In genomic region chr7:46930336-46930735, GRCh38 we compare ENCODE assay signal across 12 cellular contexts.
DNase-seq lines count a peak whose midpoint lies in the region; ATAC-seq and TF ChIP-seq lines count a peak whose summit lies in the region.
"Had no signal": no experiment of that assay in that cellular context is flagged by ENCODE, and none has a peak within 500 bp of the region (broad histone marks: within the 10 kb centered on the region; RNA-seq: fewer than 3 reads in every experiment).

No MANE protein-coding gene starts in this region.

- H3K9me2 ChIP-seq in SK-N-SH: no peaks in the 10 kb centered on the region

- ATAC-seq in GM18505 (IDR thresholded peaks at IDR 0.05; ENCODE audit: unreplicated experiment) (no peak), GM18511 (IDR thresholded peaks at IDR 0.05; ENCODE audit: unreplicated experiment) (no peak)
- ATAC-seq: GM23338 had no signal

- no peaks in the 10 kb centered on the region for H3K27me3 ChIP-seq in breast epithelium
- H3K27me3 ChIP-seq in SK-N-SH (ENCODE audit: insufficient read depth): no peaks in the 10 kb centered on the region
- no peaks in the 10 kb centered on the region for H3K27me3 ChIP-seq in thyroid gland
- H3K27me3 ChIP-seq: BE2C had no signal

- intact Hi-C loops in MCF 10A (cut with micrococcal nuclease): loop anchor here (5.0 to 10.0 kb wide), 2 partner anchors 233 to 766 kb away; no protein-coding TSS in a partner anchor
- intact Hi-C loops in breast epithelium (cut with DNase I; ENCODE audit: low total_unique reads): no loop called here
- intact Hi-C loops in thyroid gland (cut with DNase I): no loop called here

- H3K9me3 ChIP-seq in breast epithelium (no peaks in the 10 kb centered on the region), SK-N-SH (no peaks in the 10 kb centered on the region), thyroid gland (no peaks in the 10 kb centered on the region)
- H3K9me3 ChIP-seq: BE2C had no signal

- H3K9me3 Mint-ChIP-seq in MCF 10A (ENCODE audit: unreplicated experiment): no peaks in the 10 kb centered on the region

- H3K36me3 ChIP-seq in breast epithelium (no peaks in the 10 kb centered on the region), SK-N-SH (replicated peaks in 1 of 2; ENCODE audit: control insufficient read depth in 1 of 2, insufficient read depth in 2 of 2, low read length in 1 of 2) (no peaks in the 10 kb centered on the region), thyroid gland (no peaks in the 10 kb centered on the region)
- H3K36me3 ChIP-seq: BE2C had no signal

- POLR2A ChIA-PET in MCF 10A (lab: Yijun Ruan, JAX) (interaction anchor here (0.7 kb wide), 2 partner anchors 30 to 127 kb away, joined by 3 read pairs; no protein-coding TSS in a partner anchor), SK-N-SH (lab: Yijun Ruan, JAX) (no interaction called here)

- no peaks in the 10 kb centered on the region for H4K20me1 ChIP-seq in SK-N-SH (ENCODE audit: insufficient read depth)

- no TSS peak for BruUV-seq in MCF 10A (replicated peaks; lab: Mats Ljungman, UMichigan)

- TF ChIP-seq POLR2A in breast epithelium (IDR thresholded peaks at IDR 0.05) (no peak), thyroid gland (IDR thresholded peaks at IDR 0.05) (no peak), GM18505 (IDR thresholded peaks at IDR 0.05; ENCODE audit: borderline replicate concordance, extremely low read depth, insufficient read depth, insufficient read length) (no peak)

- H3K4me2 ChIP-seq in SK-N-SH: peak overlapping the region; percentile 22; the same call in 1 of the 2 replicates
- H3K4me2 ChIP-seq: GM23338 had no signal

- H3K4me1 ChIP-seq in breast epithelium (no peaks in the 10 kb centered on the region), SK-N-SH (ENCODE audit: control insufficient read depth in 1 of 2, insufficient read depth in 2 of 2, low read depth in 1 of 2, low read length in 1 of 2) (peaks cover 22 to 32% of the 10 kb centered on the region in 2 experiments), thyroid gland (peaks cover 38 to 42% of the 10 kb centered on the region in 2 donors)

- H3F3A ChIP-seq in SK-N-SH (replicated peaks; ENCODE audit: insufficient read depth): peaks cover 29% of the 10 kb centered on the region

- CTCF ChIA-PET in MCF 10A (lab: Yijun Ruan, JAX): interaction anchor here (0.7 kb wide), 2 partner anchors 26 to 1046 kb away, joined by 3 read pairs; no protein-coding TSS in a partner anchor
- CTCF ChIA-PET in SK-N-SH (lab: Yijun Ruan, JAX): no interaction called here

- no peak overlapping the region for H3K4me3 Mint-ChIP-seq in MCF 10A (ENCODE audit: unreplicated experiment)
- H3K4me3 Mint-ChIP-seq: GM23338 had no signal

- peaks cover 46% of the 10 kb centered on the region for H3K4me1 Mint-ChIP-seq in MCF 10A (ENCODE audit: insufficient read depth, unreplicated experiment)
- H3K4me1 Mint-ChIP-seq: GM23338 had no signal

- no peaks in the 10 kb centered on the region for H3K27me3 Mint-ChIP-seq in MCF 10A (ENCODE audit: insufficient read depth, unreplicated experiment)

- TF ChIP-seq CTCF in MCF 10A (IDR thresholded peaks at IDR 0.05; ENCODE audit: unreplicated experiment) (no peak), breast epithelium (IDR thresholded peaks at IDR 0.05) (no peak), SK-N-SH (IDR thresholded peaks at IDR 0.05) (no peak), fibroblast of villous mesenchyme (IDR thresholded peaks at IDR 0.05; ENCODE audit: insufficient read depth, low read depth, low read length) (no peak), thyroid gland (IDR thresholded peaks at IDR 0.05) (no peak)

- TF ChIP-seq EP300 in SK-N-SH (IDR thresholded peaks at IDR 0.05; ENCODE audit: borderline replicate concordance in 1 of 2, low read depth in 1 of 2, low read length in 1 of 2): peak in 1 of 2 experiments; percentile 81; a peak in 2 of 4 replicates

- no peaks in the 10 kb centered on the region for H3K79me2 ChIP-seq in SK-N-SH (ENCODE audit: insufficient read depth)

- peak overlapping the region; percentile 29 for H3K27ac Mint-ChIP-seq in MCF 10A (ENCODE audit: low read depth, unreplicated experiment)
- H3K27ac Mint-ChIP-seq: GM23338 had no signal

- H2AFZ ChIP-seq in SK-N-SH (ENCODE audit: low read depth): no peak overlapping the region
- H2AFZ ChIP-seq: GM23338 had no signal

- 15% methylated on average over 3 of the region's 3 CpGs for WGBS in SK-N-SH (ENCODE audit: low lambda C conversion rate)
- 73 to 90% methylated on average over 3 of the region's 3 CpGs for WGBS in thyroid gland, 2 donors

- peaks cover 5% of the 10 kb centered on the region for H3K36me3 Mint-ChIP-seq in MCF 10A (ENCODE audit: insufficient read depth, unreplicated experiment)

- DNase-seq in MCF 10A (ENCODE audit: unreplicated experiment): peak; percentile 96
- no peak for DNase-seq in breast epithelium (ENCODE audit: low spot score in 2 of 2)
- no peak for DNase-seq in SK-N-SH
- peak; percentile 97 for DNase-seq in fibroblast of villous mesenchyme (ENCODE audit: low read depth)
- DNase-seq in thyroid gland: peak; percentile 23 to 26
- no peak for DNase-seq in NCI-H524 treated with DMSO at 0.1 percent for 48 hours (lab: John Stamatoyannopoulos, UW)
- DNase-seq: activated CD4-positive, alpha-beta T cell treated with anti-CD3 and anti-CD28 coated beads, Interleukin-2, amount 50 U/mL, for 48 hours; BE2C; posterior cingulate gyrus had no signal

- no peak overlapping the region for H3K9ac ChIP-seq in SK-N-SH

- no peak for TF ChIP-seq RAD21 in SK-N-SH (IDR thresholded peaks at IDR 0.05; ENCODE audit: low read length)

- no peak overlapping the region for H3K4me3 ChIP-seq in breast epithelium
- no peak overlapping the region for H3K4me3 ChIP-seq in SK-N-SH (ENCODE audit: low read depth in 2 of 2, low read length in 1 of 2)
- no peak overlapping the region for H3K4me3 ChIP-seq in fibroblast of villous mesenchyme (ENCODE audit: low read depth, low read length)
- H3K4me3 ChIP-seq in thyroid gland (replicated peaks in 1 of 3): no peak overlapping the region
- H3K4me3 ChIP-seq: GM23338 had no signal

- no peak overlapping the region for H3K27ac ChIP-seq in breast epithelium
- H3K27ac ChIP-seq in SK-N-SH (ENCODE audit: low read depth in 2 of 2, low read length in 1 of 2): peak overlapping the region in 1 of 2 experiments; percentile 64; a peak in 2 of 4 replicates
- H3K27ac ChIP-seq in thyroid gland: no peak overlapping the region

TF ChIP-seq in SK-N-SH, 30 proteins besides CTCF, POLR2A, EP300 and RAD21 (continues in another document):
- no peak for TF ChIP-seq FOXJ3 (CRISPR knock-in tag; IDR thresholded peaks at IDR 0.05)
- peak; percentile 97 for TF ChIP-seq TCF12 (IDR thresholded peaks at IDR 0.05)
- TF ChIP-seq ZBTB33 (IDR thresholded peaks at IDR 0.05; ENCODE audit: borderline replicate concordance, low read depth): no peak
- TF ChIP-seq MEF2A (IDR thresholded peaks at IDR 0.05; ENCODE audit: borderline replicate concordance, low read depth): no peak
- TF ChIP-seq MAX (IDR thresholded peaks at IDR 0.05; ENCODE audit: low read depth): peak; percentile 65; the same call in 1 of the 2 replicates
- TF ChIP-seq SMC3 (IDR thresholded peaks at IDR 0.05; ENCODE audit: low read depth, low read length): no peak
- TF ChIP-seq PBX3 (IDR thresholded peaks at IDR 0.05): peak; percentile 80
- no peak for TF ChIP-seq NRF1 (IDR thresholded peaks at IDR 0.05; ENCODE audit: low read depth, low read length)
- no peak for TF ChIP-seq CHD2 (IDR thresholded peaks at IDR 0.05; ENCODE audit: low read length, partially characterized antibody)
- TF ChIP-seq NFIC (IDR thresholded peaks at IDR 0.05; ENCODE audit: borderline replicate concordance): peak; percentile 79
- TF ChIP-seq IRF3 (IDR thresholded peaks at IDR 0.05; ENCODE audit: low read depth, low read length): no peak
- TF ChIP-seq YY1 (IDR thresholded peaks at IDR 0.05; ENCODE audit: low read depth): peak; percentile 69; the same call in 1 of the 2 replicates
- TF ChIP-seq FOXM1 (IDR thresholded peaks at IDR 0.05; ENCODE audit: low read depth): 0 out of 2 replicates have a peak, but pooled peaks have one; percentile 44
- 0 out of 2 replicates have a peak, but pooled peaks have one; percentile 37 for TF ChIP-seq TAF1 (IDR thresholded peaks at IDR 0.05; ENCODE audit: borderline replicate concordance, low read depth, low read length)

Comparison
In these comparisons a context has a peak if more than half of its experiments do, and no peak if none do; other contexts are left out.
1. DNase-seq: peak in MCF 10A (single experiment), fibroblast of villous mesenchyme (single experiment) and thyroid gland (2 of 2); none in breast epithelium (0 of 2), SK-N-SH (single experiment) and NCI-H524 treated with DMSO at 0.1 percent for 48 hours (single experiment).